10 cellular contexts compared by ENCODE assay signal in genomic region chr16:28187595-28188004, GRCh38. TPM values are rescaled to one million over a fixed set of nuclear protein-coding genes. Genes with fewer than 3 reads are reported as not detected.
DNase-seq lines count a peak whose midpoint lies in the region; ATAC-seq and TF ChIP-seq lines count a peak whose summit lies in the region.
"Had no signal": no experiment of that assay in that cellular context is flagged by ENCODE, and none has a peak within 500 bp of the region (broad histone marks: within the 10 kb centered on the region; RNA-seq: fewer than 3 reads in every experiment).

No MANE protein-coding gene starts in this region.

- peak overlapping the region; percentile 100 for H3K4me2 ChIP-seq in OCI-LY3 (ENCODE audit: low read length)

- H3K4me3 ChIP-seq in OCI-LY3 (ENCODE audit: low read length) = peak overlapping the region; percentile 75
- no peak overlapping the region for H3K4me3 ChIP-seq in muscle layer of duodenum (ENCODE audit: low read depth in 1 of 2, low read length in 2 of 2)
- H3K4me3 ChIP-seq in aorta (ENCODE audit: low read length in 2 of 2) = no peak overlapping the region
- H3K4me3 ChIP-seq: K562 had no signal

- H3K79me2 ChIP-seq in OCI-LY3 (ENCODE audit: low read length) = peaks cover 91% of the 10 kb centered on the region

- intact Hi-C loops in aorta (cut with DNase I) = no loop called here
- intact Hi-C loops in Right ventricle myocardium inferior (cut with DNase I) = no loop called here
- intact Hi-C loops in left cardiac atrium (cut with DNase I) = no loop called here
- intact Hi-C loops in cardiac septum (cut with DNase I) = no loop called here

- 0 out of 2 replicates have a peak, but pooled peaks cover 4% of the 10 kb centered on the region for H4K20me1 ChIP-seq in OCI-LY3 (ENCODE audit: insufficient read depth, low read length)

- peak overlapping the region; percentile 93 for H3K9ac ChIP-seq in OCI-LY3 (ENCODE audit: low read length)

- no peak overlapping the region for H2AFZ ChIP-seq in OCI-LY3 (ENCODE audit: low read depth, low read length)

- no peak for TF ChIP-seq CTCF in OCI-LY3 (IDR thresholded peaks at IDR 0.05; ENCODE audit: low read depth, low read length)

- DNase-seq in aorta = no peak
- no peak for DNase-seq in Right ventricle myocardium inferior (ENCODE audit: missing footprints)
- no peak for DNase-seq in left cardiac atrium
- no peak for DNase-seq in cardiac septum (ENCODE audit: low spot score)
- DNase-seq: left ventricle myocardium superior had no signal

- H3K9me3 ChIP-seq in OCI-LY3 (ENCODE audit: insufficient read depth, low read length) (0 out of 2 replicates have a peak, but pooled peaks cover 3% of the 10 kb centered on the region), muscle layer of duodenum (ENCODE audit: control insufficient read depth in 1 of 2, low read length in 2 of 2) (no peaks in the 10 kb centered on the region), aorta (ENCODE audit: control insufficient read depth, low read length) (no peaks in the 10 kb centered on the region)

- H3K36me3 ChIP-seq in OCI-LY3 (replicated peaks; ENCODE audit: low read depth, low read length) (peaks cover 46% of the 10 kb centered on the region), muscle layer of duodenum (ENCODE audit: control insufficient read depth in 1 of 2, insufficient read depth in 2 of 2, low read length in 2 of 2) (no peaks in the 10 kb centered on the region), aorta (ENCODE audit: control insufficient read depth in 1 of 2, insufficient read depth in 2 of 2, low read length in 1 of 2) (no peaks in the 10 kb centered on the region)

- ATAC-seq in GM18511 (IDR thresholded peaks at IDR 0.05; ENCODE audit: unreplicated experiment) (peak; percentile 58), HG02623 (IDR thresholded peaks at IDR 0.05; ENCODE audit: unreplicated experiment) (peak; percentile 42), aorta (ENCODE audit: low FRiP score) (no peak), Right ventricle myocardium inferior (no peak), left cardiac atrium (no peak)

- H3K27ac ChIP-seq in OCI-LY3 (ENCODE audit: low read length) (peak overlapping the region; percentile 98), muscle layer of duodenum (ENCODE audit: low read length) (peak overlapping the region; percentile 9), aorta (ENCODE audit: low read depth in 1 of 2, low read length in 2 of 2) (no peak overlapping the region)

- H3K27me3 ChIP-seq in OCI-LY3 (ENCODE audit: low read depth, low read length) (no peaks in the 10 kb centered on the region), muscle layer of duodenum (ENCODE audit: low read depth, low read length) (no peaks in the 10 kb centered on the region), aorta (ENCODE audit: control insufficient read depth in 1 of 2, insufficient read depth in 2 of 2, low read length in 1 of 2) (no peaks in the 10 kb centered on the region)

- 79 to 90% methylated on average over 2 of the region's 2 CpGs for WGBS in aorta, 2 donors

- H3K4me1 ChIP-seq in OCI-LY3 (ENCODE audit: low read length) = peaks cover 89% of the 10 kb centered on the region
- peaks cover 12 to 35% of the 10 kb centered on the region in 2 donors for H3K4me1 ChIP-seq in muscle layer of duodenum (ENCODE audit: control insufficient read depth in 1 of 2, insufficient read depth in 2 of 2, low read length in 2 of 2)
- H3K4me1 ChIP-seq in aorta (ENCODE audit: control insufficient read depth in 1 of 2, insufficient read depth in 2 of 2, low read length in 2 of 2) = peaks cover 3 to 8% of the 10 kb centered on the region in 2 donors

RNA-seq across cellular contexts. Expression of gene XPO6, which starts 24.2 kb away (rescaled TPM):
- 100 to 1,000 TPM in 1 of 2 donors, 10 to 100 TPM in 1; 88.6 to 103 TPM for total RNA-seq in aorta
- 10 to 100 TPM; 28.0 to 85.1 TPM for polyA plus RNA-seq in aorta
- total RNA-seq in Right ventricle myocardium inferior = 30.4 TPM
- total RNA-seq in left cardiac atrium = 10 to 100 TPM; 34.6 to 46.4 TPM
- total RNA-seq in cardiac septum = 43.9 TPM

Comparison
In these comparisons a context has a peak if more than half of its experiments do, and no peak if none do; other contexts are left out.
1. ATAC-seq: peak in GM18511 (single experiment) and HG02623 (single experiment); none in aorta (single experiment), Right ventricle myocardium inferior (single experiment) and left cardiac atrium (0 of 2).
2. H3K27ac ChIP-seq: peak in OCI-LY3 (single experiment) and muscle layer of duodenum (single experiment); none in aorta (0 of 2).